Comparison of ENCODE assay signal across 1 cellular context in genomic region chr6:3202999-3203696, GRCh38.
TF ChIP-seq lines count a peak whose summit lies in the region.

No MANE protein-coding gene starts in this region.

TF ChIP-seq in K562, 482 proteins besides CTCF, POLR2A, EP300 and RAD21 (continued from another document and continues in another):
- TF ChIP-seq E2F8 (IDR thresholded peaks at IDR 0.05; ENCODE audit: low read depth, partially characterized antibody) (no peak), ZBTB7A (IDR thresholded peaks at IDR 0.05; ENCODE audit: borderline replicate concordance, control insufficient read depth, low read depth, low read length) (no peak), TRIM24 (IDR thresholded peaks at IDR 0.05) (peak; percentile 73 to 83), PBX2 (CRISPR knock-in tag; IDR thresholded peaks at IDR 0.05; ENCODE audit: low read depth) (no peak), PBX2 (tag; conservative IDR thresholded peaks at IDR 0.05; ENCODE audit: low read depth) (peak; percentile 47; the same call in 1 of the 2 replicates), CBX1 (IDR thresholded peaks at IDR 0.05; ENCODE audit: low read depth) (no peak), PATZ1 (CRISPR knock-in tag; IDR thresholded peaks at IDR 0.05; ENCODE audit: borderline replicate concordance) (no peak), POLR2H (tag; IDR thresholded peaks at IDR 0.05; ENCODE audit: low read depth) (no peak), NFRKB (IDR thresholded peaks at IDR 0.05; ENCODE audit: low read depth) (no peak), MAZ (CRISPR knock-in tag; conservative IDR thresholded peaks at IDR 0.05 in 1 of 2, IDR thresholded peaks at IDR 0.05 in 1 of 2) (no peak), WHSC1 (IDR thresholded peaks at IDR 0.05; ENCODE audit: low read length) (no peak), STAT5A (IDR thresholded peaks at IDR 0.05; ENCODE audit: borderline replicate concordance, low read length) (peak; percentile 84), ZNF57 (CRISPR knock-in tag; IDR thresholded peaks at IDR 0.05) (no peak), TAF7 (tag; IDR thresholded peaks at IDR 0.05) (no peak), TEAD1 (CRISPR knock-in tag; IDR thresholded peaks at IDR 0.05) (peak; percentile 77 to 83; a peak in 3 of 4 replicates), MBD2 (IDR thresholded peaks at IDR 0.05; ENCODE audit: borderline replicate concordance, low read depth) (peak; percentile 62; the same call in 1 of the 2 replicates), ZNF134 (CRISPR knock-in tag; conservative IDR thresholded peaks at IDR 0.05) (no peak), FOXP4 (CRISPR knock-in tag; IDR thresholded peaks at IDR 0.05; ENCODE audit: borderline replicate concordance) (no peak), ZNF354B (CRISPR knock-in tag; IDR thresholded peaks at IDR 0.05) (no peak), MLX (CRISPR knock-in tag; conservative IDR thresholded peaks at IDR 0.05) (no peak), SIN3B (IDR thresholded peaks at IDR 0.05; ENCODE audit: low read depth) (no peak), BHLHE40 (IDR thresholded peaks at IDR 0.05; ENCODE audit: low read length) (peak; percentile 40; the same call in 1 of the 2 replicates), PKNOX1 (IDR thresholded peaks at IDR 0.05) (peak; percentile 39; the same call in 1 of the 2 replicates), ZNF184 (CRISPR knock-in tag; IDR thresholded peaks at IDR 0.05) (no peak), CREB3 (tag; conservative IDR thresholded peaks at IDR 0.05; ENCODE audit: low read depth) (no peak), YY1 (IDR thresholded peaks at IDR 0.05; ENCODE audit: borderline replicate concordance in 1 of 3, control insufficient read depth in 1 of 3, extremely low read depth in 1 of 3, insufficient read depth in 3 of 3, insufficient read length in 1 of 3, insufficient replicate concordance in 2 of 3, low read depth in 1 of 3, low read length in 2 of 3) (no peak), NFIX (CRISPR knock-in tag; IDR thresholded peaks at IDR 0.05; ENCODE audit: low read depth) (no peak), ZBTB17 (CRISPR knock-in tag; IDR thresholded peaks at IDR 0.05) (no peak), NUFIP1 (IDR thresholded peaks at IDR 0.05; ENCODE audit: partially characterized antibody) (no peak), THAP7 (CRISPR knock-in tag; IDR thresholded peaks at IDR 0.05) (no peak), LEF1 (IDR thresholded peaks at IDR 0.05) (peak; percentile 47; the same call in 1 of the 2 replicates), TAF1 (IDR thresholded peaks at IDR 0.05; ENCODE audit: control insufficient read depth, extremely low read depth, insufficient read depth, low read length, severe bottlenecking) (no peak), ZBTB49 (CRISPR knock-in tag; IDR thresholded peaks at IDR 0.05; ENCODE audit: borderline replicate concordance) (no peak), EGR1 (conservative IDR thresholded peaks at IDR 0.05) (no peak), NCOR1 (IDR thresholded peaks at IDR 0.05) (peak; percentile 85), ZBTB1 (CRISPR knock-in tag; IDR thresholded peaks at IDR 0.05; ENCODE audit: borderline replicate concordance, low read depth) (no peak), GTF3C2 (IDR thresholded peaks at IDR 0.05; ENCODE audit: borderline replicate concordance, extremely low read depth, insufficient read length) (no peak), ZBTB33 (CRISPR knock-in tag; IDR thresholded peaks at IDR 0.05) (peak; percentile 19; the same call in 1 of the 2 replicates), CBFA2T2 (conservative IDR thresholded peaks at IDR 0.05) (peak; percentile 85)
